In the genomic region with DNA sequence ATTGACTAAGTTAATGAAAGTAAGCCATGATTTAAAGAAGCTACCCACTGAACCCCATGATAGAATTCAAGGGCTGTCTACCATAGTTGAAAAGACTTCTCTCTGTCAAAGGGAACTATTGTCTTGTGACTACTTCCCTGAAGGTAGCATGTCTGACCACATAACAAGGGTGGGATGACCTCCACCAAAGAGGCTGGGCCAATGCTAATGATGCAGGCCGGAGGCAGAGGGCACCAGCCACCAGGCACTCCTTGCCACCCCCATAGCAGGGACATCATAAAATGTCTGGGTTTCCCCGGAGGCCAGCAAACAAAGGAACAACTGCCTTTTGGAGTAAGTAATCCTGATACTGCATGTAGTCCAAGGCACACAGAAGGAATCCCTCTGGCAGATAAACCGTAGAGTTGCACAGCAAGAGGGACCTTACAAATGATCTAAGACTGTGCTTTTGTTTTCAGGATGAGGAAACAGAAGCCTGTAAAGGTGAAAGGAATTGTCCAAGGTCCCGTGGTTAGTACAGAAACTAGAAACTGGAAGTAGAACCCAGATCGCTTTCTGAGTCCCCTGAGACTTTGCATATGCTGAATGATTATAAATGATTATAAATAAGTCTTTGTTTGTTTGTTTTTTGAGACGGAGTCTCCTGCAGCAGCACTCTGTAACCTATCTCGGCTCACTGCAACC, we compare ENCODE assay signal across 14 cellular contexts. TPM values are rescaled to one million over a fixed set of nuclear protein-coding genes. Genes with fewer than 3 reads are reported as not detected.
A peak's percentile ranks its signal among the peaks of the same experiment; 100 is the strongest.
DNase-seq lines count a peak whose midpoint lies in the region; ATAC-seq and TF ChIP-seq lines count a peak whose summit lies in the region.
"Had no signal": no experiment of that assay in that cellular context is flagged by ENCODE, and none has a peak within 500 bp of the region (broad histone marks: within the 10 kb centered on the region; RNA-seq: fewer than 3 reads in every experiment).

No MANE protein-coding gene starts in this region.

- no peaks in the 10 kb centered on the region for H3K36me3 Mint-ChIP-seq in activated CD4-positive, alpha-beta memory T cell treated with anti-CD3 and anti-CD28 coated beads, Interleukin-2, amount 10 ng/mL, durations not matched to agents 7 days and 5 days (ENCODE audit: low read depth)

- no peak for TF ChIP-seq CTCF in GM06990 (IDR thresholded peaks at IDR 0.05; ENCODE audit: insufficient read depth, low read length, poor library complexity, severe bottlenecking)

- POLR2A ChIA-PET in activated CD4-positive, alpha-beta memory T cell treated with anti-CD3 and anti-CD28 coated beads, Interleukin-2, amount 10 ng/mL, durations not matched to agents 7 days and 5 days (lab: Charles Lee): no interaction called here

- ATAC-seq in GM19455 (IDR thresholded peaks at IDR 0.05; ENCODE audit: unreplicated experiment): peak; percentile 73
- ATAC-seq in HG02884 (IDR thresholded peaks at IDR 0.05; ENCODE audit: unreplicated experiment): peak; percentile 78
- peak; percentile 47 for ATAC-seq in HG03575 (IDR thresholded peaks at IDR 0.05; ENCODE audit: extremely low read depth, insufficient number of reproducible peaks, low FRiP score, unreplicated experiment)
- ATAC-seq: stimulated activated naive CD8-positive, alpha-beta T cell treated with anti-CD3 and anti-CD28 coated beads, Interleukin-15, amount 100 ng/mL, for 72 hours had no signal

- no peaks in the 10 kb centered on the region for H3K9me3 Mint-ChIP-seq in activated CD4-positive, alpha-beta memory T cell treated with anti-CD3 and anti-CD28 coated beads, Interleukin-2, amount 10 ng/mL, durations not matched to agents 7 days and 5 days
- H3K9me3 Mint-ChIP-seq: activated T-cell treated with anti-CD3 and anti-CD28 coated beads, Interleukin-2, amount 50 U/mL, for 24 hours; stimulated activated naive CD8-positive, alpha-beta T cell treated with anti-CD3 and anti-CD28 coated beads, Interleukin-15, amount 100 ng/mL, for 72 hours had no signal

- H3K4me3 Mint-ChIP-seq in activated CD4-positive, alpha-beta memory T cell treated with anti-CD3 and anti-CD28 coated beads, Interleukin-2, amount 10 ng/mL, durations not matched to agents 7 days and 5 days: no peak overlapping the region
- H3K4me3 Mint-ChIP-seq: activated T-cell treated with anti-CD3 and anti-CD28 coated beads, Interleukin-2, amount 50 U/mL, for 24 hours; stimulated activated naive CD8-positive, alpha-beta T cell treated with anti-CD3 and anti-CD28 coated beads, Interleukin-15, amount 100 ng/mL, for 72 hours had no signal

- H3K27ac Mint-ChIP-seq in activated CD4-positive, alpha-beta memory T cell treated with anti-CD3 and anti-CD28 coated beads, Interleukin-2, amount 10 ng/mL, durations not matched to agents 7 days and 5 days: no peak overlapping the region
- H3K27ac Mint-ChIP-seq: activated T-cell treated with anti-CD3 and anti-CD28 coated beads, Interleukin-2, amount 50 U/mL, for 24 hours had no signal

- no peaks in the 10 kb centered on the region for H3K4me1 Mint-ChIP-seq in activated CD4-positive, alpha-beta memory T cell treated with anti-CD3 and anti-CD28 coated beads, Interleukin-2, amount 10 ng/mL, durations not matched to agents 7 days and 5 days

- no peaks in the 10 kb centered on the region for H3K36me3 ChIP-seq in GM06990 (ENCODE audit: control insufficient read depth, insufficient read depth, low read length)
- H3K36me3 ChIP-seq: cardiac muscle cell had no signal

- DNase-seq in GM06990 (ENCODE audit: extremely low read depth, insufficient read length) (peak; percentile 54), UCSD-AML1 (lab: John Stamatoyannopoulos, UW; ENCODE audit: unreplicated experiment) (no peak), OCI-M1 (lab: John Stamatoyannopoulos, UW) (no peak), occipital lobe (lab: John Stamatoyannopoulos, UW) (no peak)
- DNase-seq in activated CD4-positive, alpha-beta memory T cell treated with anti-CD3 and anti-CD28 coated beads, Interleukin-2, amount 10 ng/mL, durations not matched to agents 7 days and 5 days: no peak
- DNase-seq: activated T-cell treated with anti-CD3 and anti-CD28 coated beads, Interleukin-2, amount 50 U/mL, for 24 hours; kidney glomerular epithelial cell; NCI-H1105; stimulated activated CD4-positive, alpha-beta T cell treated with anti-CD3 and anti-CD28 coated beads, Interleukin-15, amount 100 ng/mL, for 24 hours; stimulated activated naive CD8-positive, alpha-beta T cell treated with anti-CD3 and anti-CD28 coated beads, Interleukin-15, amount 100 ng/mL, for 72 hours had no signal

- peaks cover 2% of the 10 kb centered on the region for H3K27me3 Mint-ChIP-seq in activated CD4-positive, alpha-beta memory T cell treated with anti-CD3 and anti-CD28 coated beads, Interleukin-2, amount 10 ng/mL, durations not matched to agents 7 days and 5 days
- H3K27me3 Mint-ChIP-seq: activated T-cell treated with anti-CD3 and anti-CD28 coated beads, Interleukin-2, amount 50 U/mL, for 24 hours; stimulated activated naive CD8-positive, alpha-beta T cell treated with anti-CD3 and anti-CD28 coated beads, Interleukin-15, amount 100 ng/mL, for 72 hours had no signal

- H3K4me3 ChIP-seq in GM06990 (replicated peaks; ENCODE audit: low read depth, low read length): no peak overlapping the region; the same call in 1 of the 2 replicates
- H3K4me3 ChIP-seq: cardiac muscle cell had no signal

- H3K27me3 ChIP-seq in GM06990 (replicated peaks; ENCODE audit: control insufficient read depth, insufficient read depth, low read length): no peaks in the 10 kb centered on the region
- H3K27me3 ChIP-seq: cardiac muscle cell had no signal

- CTCF ChIA-PET in activated CD4-positive, alpha-beta memory T cell treated with anti-CD3 and anti-CD28 coated beads, Interleukin-2, amount 10 ng/mL, durations not matched to agents 7 days and 5 days (lab: Charles Lee): interaction anchor here (0.7 kb wide), 2 partner anchors 13 to 52 kb away, joined by 3 read pairs; no protein-coding TSS in a partner anchor

RNA-seq across cellular contexts. Expression of gene ITPKB, which starts 33.5 kb away (rescaled TPM):
- 10 to 100 TPM; 43.6 to 44.4 TPM for total RNA-seq in activated CD4-positive, alpha-beta memory T cell treated with anti-CD3 and anti-CD28 coated beads, Interleukin-2, amount 10 ng/mL, durations not matched to agents 7 days and 5 days
- 3.9 TPM for total RNA-seq in occipital lobe
